1 cellular context compared by ENCODE assay signal in the genomic region with DNA sequence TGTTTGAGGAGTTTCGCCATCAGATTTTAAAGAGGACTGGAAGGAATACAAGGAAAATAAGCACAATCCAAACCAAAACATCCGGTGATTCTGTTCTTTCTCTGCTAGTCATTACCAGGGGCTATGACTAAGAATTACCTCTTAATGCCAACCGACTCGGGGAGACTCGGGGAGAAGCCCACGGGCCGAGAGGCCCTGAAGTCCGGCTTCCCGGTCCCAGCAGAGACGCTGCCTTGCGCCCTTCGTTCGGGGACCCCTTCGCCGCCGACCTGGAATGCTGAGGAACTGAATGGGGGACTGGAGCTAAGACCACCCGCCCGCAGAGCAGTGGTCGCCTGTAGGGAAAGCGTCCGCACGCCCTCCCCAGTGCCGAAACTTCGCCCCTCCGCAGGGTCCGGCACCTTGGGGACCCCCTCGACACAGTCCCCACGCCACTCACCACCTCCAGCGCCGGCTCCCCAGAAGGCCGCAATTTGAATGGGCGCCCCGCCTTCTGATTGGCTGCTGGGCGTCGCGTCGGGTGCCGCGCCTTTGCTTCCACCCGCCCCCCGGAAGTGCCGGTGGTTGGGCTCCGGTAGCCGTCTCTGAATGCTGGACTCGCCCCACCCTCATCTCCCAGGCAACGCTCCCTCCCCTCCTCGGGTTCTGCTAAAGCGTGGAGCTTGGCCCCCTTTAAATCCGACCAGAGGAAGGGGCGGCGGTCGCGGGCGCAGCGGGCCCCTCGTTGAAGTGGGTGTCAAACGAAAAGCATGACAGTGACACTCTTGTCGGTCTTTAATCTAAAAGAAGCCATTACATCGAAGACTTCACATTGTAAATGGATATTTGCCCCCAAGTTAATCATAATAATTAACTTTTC.
TF ChIP-seq lines count a peak whose summit lies in the region.

A gene with protein sequence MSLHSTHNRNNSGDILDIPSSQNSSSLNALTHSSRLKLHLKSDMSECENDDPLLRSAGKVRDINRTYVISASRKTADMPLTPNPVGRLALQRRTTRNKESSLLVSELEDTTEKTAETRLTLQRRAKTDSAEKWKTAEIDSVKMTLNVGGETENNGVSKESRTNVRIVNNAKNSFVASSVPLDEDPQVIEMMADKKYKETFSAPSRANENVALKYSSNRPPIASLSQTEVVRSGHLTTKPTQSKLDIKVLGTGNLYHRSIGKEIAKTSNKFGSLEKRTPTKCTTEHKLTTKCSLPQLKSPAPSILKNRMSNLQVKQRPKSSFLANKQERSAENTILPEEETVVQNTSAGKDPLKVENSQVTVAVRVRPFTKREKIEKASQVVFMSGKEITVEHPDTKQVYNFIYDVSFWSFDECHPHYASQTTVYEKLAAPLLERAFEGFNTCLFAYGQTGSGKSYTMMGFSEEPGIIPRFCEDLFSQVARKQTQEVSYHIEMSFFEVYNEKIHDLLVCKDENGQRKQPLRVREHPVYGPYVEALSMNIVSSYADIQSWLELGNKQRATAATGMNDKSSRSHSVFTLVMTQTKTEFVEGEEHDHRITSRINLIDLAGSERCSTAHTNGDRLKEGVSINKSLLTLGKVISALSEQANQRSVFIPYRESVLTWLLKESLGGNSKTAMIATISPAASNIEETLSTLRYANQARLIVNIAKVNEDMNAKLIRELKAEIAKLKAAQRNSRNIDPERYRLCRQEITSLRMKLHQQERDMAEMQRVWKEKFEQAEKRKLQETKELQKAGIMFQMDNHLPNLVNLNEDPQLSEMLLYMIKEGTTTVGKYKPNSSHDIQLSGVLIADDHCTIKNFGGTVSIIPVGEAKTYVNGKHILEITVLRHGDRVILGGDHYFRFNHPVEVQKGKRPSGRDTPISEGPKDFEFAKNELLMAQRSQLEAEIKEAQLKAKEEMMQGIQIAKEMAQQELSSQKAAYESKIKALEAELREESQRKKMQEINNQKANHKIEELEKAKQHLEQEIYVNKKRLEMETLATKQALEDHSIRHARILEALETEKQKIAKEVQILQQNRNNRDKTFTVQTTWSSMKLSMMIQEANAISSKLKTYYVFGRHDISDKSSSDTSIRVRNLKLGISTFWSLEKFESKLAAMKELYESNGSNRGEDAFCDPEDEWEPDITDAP (N-terminal part only) (minus strand): TSS at position 479 of the 859 bp plus-strand sequence. CDS start 2,028 bp downstream, outside the sequence.

TF ChIP-seq in K562, 482 proteins besides CTCF, POLR2A, EP300 and RAD21 (continued from another document):
- TF ChIP-seq, protein P1, sequence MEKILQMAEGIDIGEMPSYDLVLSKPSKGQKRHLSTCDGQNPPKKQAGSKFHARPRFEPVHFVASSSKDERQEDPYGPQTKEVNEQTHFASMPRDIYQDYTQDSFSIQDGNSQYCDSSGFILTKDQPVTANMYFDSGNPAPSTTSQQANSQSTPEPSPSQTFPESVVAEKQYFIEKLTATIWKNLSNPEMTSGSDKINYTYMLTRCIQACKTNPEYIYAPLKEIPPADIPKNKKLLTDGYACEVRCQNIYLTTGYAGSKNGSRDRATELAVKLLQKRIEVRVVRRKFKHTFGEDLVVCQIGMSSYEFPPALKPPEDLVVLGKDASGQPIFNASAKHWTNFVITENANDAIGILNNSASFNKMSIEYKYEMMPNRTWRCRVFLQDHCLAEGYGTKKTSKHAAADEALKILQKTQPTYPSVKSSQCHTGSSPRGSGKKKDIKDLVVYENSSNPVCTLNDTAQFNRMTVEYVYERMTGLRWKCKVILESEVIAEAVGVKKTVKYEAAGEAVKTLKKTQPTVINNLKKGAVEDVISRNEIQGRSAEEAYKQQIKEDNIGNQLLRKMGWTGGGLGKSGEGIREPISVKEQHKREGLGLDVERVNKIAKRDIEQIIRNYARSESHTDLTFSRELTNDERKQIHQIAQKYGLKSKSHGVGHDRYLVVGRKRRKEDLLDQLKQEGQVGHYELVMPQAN (IDR thresholded peaks at IDR 0.05; ENCODE audit: borderline replicate concordance), result peak; percentile 91
- TF ChIP-seq CHD4 (IDR thresholded peaks at IDR 0.05; ENCODE audit: insufficient read depth, insufficient replicate concordance, low read depth, low read length, poor library complexity, severe bottlenecking), result no peak
- no peak for TF ChIP-seq NFXL1 (CRISPR knock-in tag; IDR thresholded peaks at IDR 0.05)
- TF ChIP-seq ZNF75A (CRISPR knock-in tag; IDR thresholded peaks at IDR 0.05), result no peak
- TF ChIP-seq ZNF133 (CRISPR knock-in tag; IDR thresholded peaks at IDR 0.05), result no peak
- TF ChIP-seq, protein P2, sequence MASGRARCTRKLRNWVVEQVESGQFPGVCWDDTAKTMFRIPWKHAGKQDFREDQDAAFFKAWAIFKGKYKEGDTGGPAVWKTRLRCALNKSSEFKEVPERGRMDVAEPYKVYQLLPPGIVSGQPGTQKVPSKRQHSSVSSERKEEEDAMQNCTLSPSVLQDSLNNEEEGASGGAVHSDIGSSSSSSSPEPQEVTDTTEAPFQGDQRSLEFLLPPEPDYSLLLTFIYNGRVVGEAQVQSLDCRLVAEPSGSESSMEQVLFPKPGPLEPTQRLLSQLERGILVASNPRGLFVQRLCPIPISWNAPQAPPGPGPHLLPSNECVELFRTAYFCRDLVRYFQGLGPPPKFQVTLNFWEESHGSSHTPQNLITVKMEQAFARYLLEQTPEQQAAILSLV (tag; IDR thresholded peaks at IDR 0.05), result no peak
